ENCODE assay signal across 1 cellular context in genomic region chr19:12092065-12092867, GRCh38.
A peak's percentile ranks its signal among the peaks of the same experiment; 100 is the strongest.
TF ChIP-seq lines count a peak whose summit lies in the region.

No MANE protein-coding gene starts in this region.

TF ChIP-seq in K562, 482 proteins besides CTCF, POLR2A, EP300 and RAD21 (continued from another document):
- TF ChIP-seq ZNF140 (CRISPR knock-in tag; IDR thresholded peaks at IDR 0.05) (no peak), EGR1 (conservative IDR thresholded peaks at IDR 0.05) (0 out of 2 replicates have a peak, but pooled peaks have one; percentile 14), SIRT6 (IDR thresholded peaks at IDR 0.05; ENCODE audit: low read depth, low read length) (no peak), RBBP5 (IDR thresholded peaks at IDR 0.05; ENCODE audit: borderline replicate concordance, insufficient read depth, low read length, poor library complexity, severe bottlenecking) (peak; percentile 34)
